Comparison of ENCODE assay signal across 25 cellular contexts in genomic region chr20:41470362-41471095, GRCh38.
"Had no signal": no experiment of that assay in that cellular context is flagged by ENCODE, and none has a peak within 500 bp of the region (broad histone marks: within the 10 kb centered on the region; RNA-seq: fewer than 3 reads in every experiment).

No MANE protein-coding gene starts in this region.

- H3K9me3 Mint-ChIP-seq: activated B cell treated with CpG ODN at 0.5 μM for 24 hours; activated CD8-positive, alpha-beta T cell treated with anti-CD3 and anti-CD28 coated beads for 36 hours; activated T-helper 2 cell treated with anti-CD3 and anti-CD28 coated beads, Interferon-gamma antibody, Interleukin-2, Interleukin-4, amounts not matched to agents 10 μg/mL and 5 μg/mL and 100 μg/mL, durations not matched to agents 14 hours and 24 hours and 36 hours; nephron progenitor cell; stimulated activated naive B cell treated with anti-CD40 and anti-IgM and Interleukin-4, amounts not matched to agents 10 μg/mL and 1 μg/mL and 100 μg/mL, for 72 hours had no signal

- H3K4me1 ChIP-seq: colonic mucosa, prostate gland had no signal

- H3K27me3 Mint-ChIP-seq: activated B cell treated with CpG ODN at 0.5 μM for 24 hours; activated CD8-positive, alpha-beta memory T cell treated with anti-CD3 and anti-CD28 coated beads, Interleukin-2, amount 10 ng/mL, durations not matched to agents 7 days and 5 days; activated CD8-positive, alpha-beta T cell treated with anti-CD3 and anti-CD28 coated beads for 36 hours; activated naive CD8-positive, alpha-beta T cell; stimulated activated naive B cell treated with anti-CD40 and anti-IgM and Interleukin-4, amounts not matched to agents 10 μg/mL and 1 μg/mL and 100 μg/mL, for 72 hours; T-helper 17 cell had no signal

- DNase-seq: activated B cell treated with CpG ODN at 0.5 μM for 24 hours; activated CD4-positive, alpha-beta T cell treated with anti-CD3 and anti-CD28 coated beads, Interleukin-2, amount 50 U/mL, for 1 hour; activated CD8-positive, alpha-beta memory T cell treated with anti-CD3 and anti-CD28 coated beads, Interleukin-2, amount 10 ng/mL, durations not matched to agents 7 days and 5 days; activated CD8-positive, alpha-beta T cell treated with anti-CD3 and anti-CD28 coated beads for 36 hours; activated T-cell treated with anti-CD3 and anti-CD28 coated beads, Interleukin-2, amount 50 U/mL, for 48 hours; anterior cingulate cortex; colonic mucosa; dorsolateral prefrontal cortex; effector memory CD4-positive, alpha-beta T cell; erythroblast; hypothalamus; lower lobe of right lung; nephron progenitor cell; ovary; stimulated activated CD4-positive, alpha-beta T cell treated with anti-CD3 and anti-CD28 coated beads, Interleukin-1b, Interleukin-23, amount 100 ng/mL, for 48 hours; stimulated activated naive B cell treated with anti-CD40 and anti-IgM and Interleukin-4, amounts not matched to agents 10 μg/mL and 1 μg/mL and 100 μg/mL, for 72 hours; stomach; T-helper 17 cell; thyroid gland had no signal

- H3K4me3 Mint-ChIP-seq: activated B cell treated with CpG ODN at 0.5 μM for 24 hours; activated CD8-positive, alpha-beta memory T cell treated with anti-CD3 and anti-CD28 coated beads, Interleukin-2, amount 10 ng/mL, durations not matched to agents 7 days and 5 days; activated CD8-positive, alpha-beta T cell treated with anti-CD3 and anti-CD28 coated beads for 36 hours; activated naive CD8-positive, alpha-beta T cell; nephron progenitor cell; stimulated activated naive B cell treated with anti-CD40 and anti-IgM and Interleukin-4, amounts not matched to agents 10 μg/mL and 1 μg/mL and 100 μg/mL, for 72 hours; T-helper 17 cell had no signal

- H3K36me3 ChIP-seq: colonic mucosa, ovary, prostate gland had no signal

- H3K27ac Mint-ChIP-seq: activated B cell treated with CpG ODN at 0.5 μM for 24 hours; activated CD8-positive, alpha-beta memory T cell treated with anti-CD3 and anti-CD28 coated beads, Interleukin-2, amount 10 ng/mL, durations not matched to agents 7 days and 5 days; activated CD8-positive, alpha-beta T cell treated with anti-CD3 and anti-CD28 coated beads for 36 hours; activated naive CD8-positive, alpha-beta T cell; activated T-helper 2 cell treated with anti-CD3 and anti-CD28 coated beads, Interferon-gamma antibody, Interleukin-2, Interleukin-4, amounts not matched to agents 10 μg/mL and 5 μg/mL and 100 μg/mL, durations not matched to agents 14 hours and 24 hours and 36 hours; nephron progenitor cell; stimulated activated naive B cell treated with anti-CD40 and anti-IgM and Interleukin-4, amounts not matched to agents 10 μg/mL and 1 μg/mL and 100 μg/mL, for 72 hours; T-helper 17 cell had no signal

- H3K4me3 ChIP-seq: colonic mucosa, dorsolateral prefrontal cortex, gastroesophageal sphincter, lower lobe of right lung, ovary, prostate gland, smooth muscle cell, stomach, thyroid gland had no signal

- H3K4me2 ChIP-seq: smooth muscle cell had no signal

- H3K27ac ChIP-seq: colonic mucosa, dorsolateral prefrontal cortex, gastroesophageal sphincter, lower lobe of right lung, ovary, prostate gland, stomach, thyroid gland had no signal

- ATAC-seq: activated CD8-positive, alpha-beta memory T cell treated with anti-CD3 and anti-CD28 coated beads, Interleukin-2, amount 10 ng/mL, durations not matched to agents 7 days and 5 days; activated CD8-positive, alpha-beta T cell treated with anti-CD3 and anti-CD28 coated beads for 36 hours; gastroesophageal sphincter; left lobe of liver; lower lobe of right lung; stimulated activated naive B cell treated with anti-CD40 and anti-IgM and Interleukin-4, amounts not matched to agents 10 μg/mL and 1 μg/mL and 100 μg/mL, for 72 hours; T-helper 17 cell had no signal

- H3K9me3 ChIP-seq: colonic mucosa, lower lobe of right lung, ovary, prostate gland, thyroid gland had no signal

- H3K27me3 ChIP-seq: colonic mucosa, dorsolateral prefrontal cortex, gastroesophageal sphincter, ovary, stomach, thyroid gland had no signal
